Comparison of ENCODE assay signal across 11 cellular contexts in genomic region chr2:205025580-205026240, GRCh38.
DNase-seq lines count a peak whose midpoint lies in the region; ATAC-seq and TF ChIP-seq lines count a peak whose summit lies in the region.
"Had no signal": no experiment of that assay in that cellular context is flagged by ENCODE, and none has a peak within 500 bp of the region (broad histone marks: within the 10 kb centered on the region; RNA-seq: fewer than 3 reads in every experiment).

No MANE protein-coding gene starts in this region.

- H2AFZ ChIP-seq in SK-N-SH (ENCODE audit: low read depth) (peak overlapping the region; percentile 49; the same call in 1 of the 2 replicates), osteoblast (ENCODE audit: low read length) (no peak overlapping the region)

- H3K9me3 Mint-ChIP-seq in CD4-positive, CD25-positive, alpha-beta regulatory T cell = peaks cover 0 to 3% (median 0%) of the 10 kb centered on the region in 7 donors

- H4K20me1 ChIP-seq in SK-N-SH (ENCODE audit: insufficient read depth) (no peaks in the 10 kb centered on the region), osteoblast (ENCODE audit: insufficient read depth, low read length) (no peaks in the 10 kb centered on the region)

- no peaks in the 10 kb centered on the region for H3K9me2 ChIP-seq in SK-N-SH

- H3K4me1 Mint-ChIP-seq in CD4-positive, CD25-positive, alpha-beta regulatory T cell = peaks cover 4 to 22% (median 20%) of the 10 kb centered on the region in 4 donors

- 79% methylated on average over 11 of the region's 11 CpGs for WGBS in SK-N-SH (ENCODE audit: low lambda C conversion rate)

- no peaks in the 10 kb centered on the region for H3K9me3 ChIP-seq in CD4-positive, CD25-positive, alpha-beta regulatory T cell (ENCODE audit: control insufficient read depth in 2 of 2, low read length in 2 of 2)
- H3K9me3 ChIP-seq in SK-N-SH = no peaks in the 10 kb centered on the region
- H3K9me3 ChIP-seq in osteoblast (ENCODE audit: low read depth, low read length) = no peaks in the 10 kb centered on the region
- H3K9me3 ChIP-seq: stomach had no signal

- H3K4me3 Mint-ChIP-seq in CD4-positive, CD25-positive, alpha-beta regulatory T cell = peak overlapping the region in 3 of 4 donors; percentile 3 to 36 (median 8)

- no peaks in the 10 kb centered on the region for H3K36me3 Mint-ChIP-seq in CD4-positive, CD25-positive, alpha-beta regulatory T cell

- no peak for ATAC-seq in CD4-positive, CD25-positive, alpha-beta regulatory T cell (ENCODE audit: low read depth in 2 of 2)

- H3K4me1 ChIP-seq in CD4-positive, CD25-positive, alpha-beta regulatory T cell (ENCODE audit: control insufficient read depth, insufficient read depth, low read length, poor library complexity, severe bottlenecking) = peaks cover 5% of the 10 kb centered on the region
- H3K4me1 ChIP-seq in SK-N-SH (ENCODE audit: control insufficient read depth in 1 of 2, insufficient read depth in 2 of 2, low read depth in 1 of 2, low read length in 1 of 2) = peaks cover 8 to 18% of the 10 kb centered on the region in 2 experiments
- H3K4me1 ChIP-seq in osteoblast (ENCODE audit: insufficient read depth, low read length) = peaks cover 18% of the 10 kb centered on the region

- no peak for DNase-seq in CD4-positive, CD25-positive, alpha-beta regulatory T cell
- DNase-seq in SK-N-SH (no peak), dorsolateral prefrontal cortex (no peak), osteoblast (ENCODE audit: insufficient read length, low spot score, missing footprints) (no peak), islet precursor cell (no peak), NAMALWA (ENCODE audit: low spot score) (no peak), SW480 (ENCODE audit: low spot score) (no peak), LoVo (ENCODE audit: low spot score) (no peak)
- DNase-seq: COR-L47, NCI-H2029 treated with DMSO at 0.1 percent for 48 hours had no signal

- intact Hi-C loops in dorsolateral prefrontal cortex (cut with DNase I) = no loop called here

- H3K4me3 ChIP-seq in CD4-positive, CD25-positive, alpha-beta regulatory T cell (ENCODE audit: low read depth, low read length) = peak overlapping the region; percentile 58
- peak overlapping the region in 1 of 2 experiments; percentile 59; a peak in 2 of 4 replicates for H3K4me3 ChIP-seq in SK-N-SH (ENCODE audit: low read depth in 2 of 2, low read length in 1 of 2)
- H3K4me3 ChIP-seq in dorsolateral prefrontal cortex = peak overlapping the region in 34 of 59 donors; percentile 10 to 56 (median 33)
- no peak overlapping the region for H3K4me3 ChIP-seq in osteoblast (ENCODE audit: insufficient read depth, low read length)

- H3K27ac ChIP-seq in CD4-positive, CD25-positive, alpha-beta regulatory T cell (ENCODE audit: insufficient read depth, low read length, poor library complexity, severe bottlenecking) = no peak overlapping the region
- peak overlapping the region; percentile 82 to 85 for H3K27ac ChIP-seq in SK-N-SH (ENCODE audit: low read depth in 2 of 2, low read length in 1 of 2)
- peak overlapping the region in 45 of 59 donors; percentile 4 to 82 (median 65) for H3K27ac ChIP-seq in dorsolateral prefrontal cortex
- peak overlapping the region; percentile 42 for H3K27ac ChIP-seq in osteoblast (ENCODE audit: low read depth, low read length)

- no peaks in the 10 kb centered on the region for H3K36me3 ChIP-seq in CD4-positive, CD25-positive, alpha-beta regulatory T cell (ENCODE audit: control insufficient read depth, insufficient read depth, low read length)
- H3K36me3 ChIP-seq in SK-N-SH (replicated peaks in 1 of 2; ENCODE audit: control insufficient read depth in 1 of 2, insufficient read depth in 2 of 2, low read length in 1 of 2) (no peaks in the 10 kb centered on the region), osteoblast (ENCODE audit: insufficient read depth, low read length) (no peaks in the 10 kb centered on the region)
- H3K36me3 ChIP-seq: stomach had no signal

- no peak for TF ChIP-seq CTCF in SK-N-SH (IDR thresholded peaks at IDR 0.05)
- TF ChIP-seq CTCF in dorsolateral prefrontal cortex (IDR thresholded peaks at IDR 0.05 in 54 of 56, conservative IDR thresholded peaks at IDR 0.05 in 2 of 56; ENCODE audit: low read depth in 1 of 56, partially characterized antibody in 56 of 56) = no peak
- TF ChIP-seq CTCF in osteoblast (IDR thresholded peaks at IDR 0.05; ENCODE audit: extremely low read depth, low read depth, low read length) = no peak

- H3K9ac ChIP-seq in SK-N-SH = peak overlapping the region; percentile 54; the same call in 1 of the 2 replicates

- peaks cover 7% of the 10 kb centered on the region for H3F3A ChIP-seq in SK-N-SH (replicated peaks; ENCODE audit: insufficient read depth)

- no peaks in the 10 kb centered on the region for H3K27me3 ChIP-seq in CD4-positive, CD25-positive, alpha-beta regulatory T cell (ENCODE audit: control insufficient read depth, insufficient read depth, low read length)
- H3K27me3 ChIP-seq in SK-N-SH (ENCODE audit: insufficient read depth) (no peaks in the 10 kb centered on the region), dorsolateral prefrontal cortex (no peaks in the 10 kb centered on the region), osteoblast (ENCODE audit: insufficient read depth, low read length) (no peaks in the 10 kb centered on the region)
- H3K27me3 ChIP-seq: stomach had no signal

- no peaks in the 10 kb centered on the region for H3K79me2 ChIP-seq in SK-N-SH (ENCODE audit: insufficient read depth)
- H3K79me2 ChIP-seq in osteoblast (ENCODE audit: insufficient read depth, low read length) = no peaks in the 10 kb centered on the region

- TF ChIP-seq RAD21 in SK-N-SH (IDR thresholded peaks at IDR 0.05; ENCODE audit: low read length) = no peak

- no peak for TF ChIP-seq EP300 in SK-N-SH (IDR thresholded peaks at IDR 0.05; ENCODE audit: borderline replicate concordance in 1 of 2, low read depth in 1 of 2, low read length in 1 of 2)

- H3K4me2 ChIP-seq in SK-N-SH (peak overlapping the region; percentile 76), osteoblast (ENCODE audit: insufficient read depth, low read length) (peak overlapping the region; percentile 75)

- H3K27me3 Mint-ChIP-seq in CD4-positive, CD25-positive, alpha-beta regulatory T cell = peaks cover 4% of the 10 kb centered on the region

- POLR2A ChIA-PET in SK-N-SH (lab: Yijun Ruan, JAX) = no interaction called here

- CTCF ChIA-PET in SK-N-SH (lab: Yijun Ruan, JAX) = no interaction called here

- peak overlapping the region; percentile 21 to 36 (median 33) for H3K27ac Mint-ChIP-seq in CD4-positive, CD25-positive, alpha-beta regulatory T cell

TF ChIP-seq in SK-N-SH, 30 proteins besides CTCF, POLR2A, EP300 and RAD21 (continues in another document):
- TF ChIP-seq GATA2 (CRISPR knock-in tag; IDR thresholded peaks at IDR 0.05) = no peak
- TF ChIP-seq, protein P1, sequence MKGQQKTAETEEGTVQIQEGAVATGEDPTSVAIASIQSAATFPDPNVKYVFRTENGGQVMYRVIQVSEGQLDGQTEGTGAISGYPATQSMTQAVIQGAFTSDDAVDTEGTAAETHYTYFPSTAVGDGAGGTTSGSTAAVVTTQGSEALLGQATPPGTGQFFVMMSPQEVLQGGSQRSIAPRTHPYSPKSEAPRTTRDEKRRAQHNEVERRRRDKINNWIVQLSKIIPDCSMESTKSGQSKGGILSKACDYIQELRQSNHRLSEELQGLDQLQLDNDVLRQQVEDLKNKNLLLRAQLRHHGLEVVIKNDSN (IDR thresholded peaks at IDR 0.05; ENCODE audit: borderline replicate concordance, low read depth) = no peak
- TF ChIP-seq MEF2A (IDR thresholded peaks at IDR 0.05; ENCODE audit: borderline replicate concordance, low read depth) = no peak
- TF ChIP-seq YY1 (IDR thresholded peaks at IDR 0.05; ENCODE audit: low read depth) = no peak
- TF ChIP-seq EZH2phosphoT487 (IDR thresholded peaks at IDR 0.05; ENCODE audit: borderline replicate concordance, low read depth) = no peak
- no peak for TF ChIP-seq USF2 (IDR thresholded peaks at IDR 0.05; ENCODE audit: borderline replicate concordance, low read depth, low read length)
- TF ChIP-seq NRF1 (IDR thresholded peaks at IDR 0.05; ENCODE audit: low read depth, low read length) = no peak
- TF ChIP-seq ELF1 (IDR thresholded peaks at IDR 0.05) = no peak
- TF ChIP-seq CHD2 (IDR thresholded peaks at IDR 0.05; ENCODE audit: low read length, partially characterized antibody) = no peak
- TF ChIP-seq SIN3A (IDR thresholded peaks at IDR 0.05; ENCODE audit: borderline replicate concordance, low read depth, low read length) = no peak
- TF ChIP-seq ZBTB33 (IDR thresholded peaks at IDR 0.05; ENCODE audit: borderline replicate concordance, low read depth) = no peak
- no peak for TF ChIP-seq MAX (IDR thresholded peaks at IDR 0.05; ENCODE audit: low read depth)
